27 cellular contexts compared by ENCODE assay signal in genomic region chr16:5479925-5480324, GRCh38.
"Had no signal": no experiment of that assay in that cellular context is flagged by ENCODE, and none has a peak within 500 bp of the region (broad histone marks: within the 10 kb centered on the region; RNA-seq: fewer than 3 reads in every experiment).

No MANE protein-coding gene starts in this region.

- H3K9me3 Mint-ChIP-seq: activated CD8-positive, alpha-beta T cell treated with anti-CD3 and anti-CD28 coated beads for 36 hours; activated naive CD4-positive, alpha-beta T cell treated with anti-CD3 and anti-CD28 coated beads, Interleukin-2, amount 10 ng/mL, durations not matched to agents 7 days and 5 days; activated naive CD8-positive, alpha-beta T cell treated with anti-CD3 and anti-CD28 coated beads for 36 hours; activated T-helper 2 cell treated with anti-CD3 and anti-CD28 coated beads, Interferon-gamma antibody, Interleukin-2, Interleukin-4, amounts not matched to agents 10 μg/mL and 5 μg/mL and 100 μg/mL, durations not matched to agents 14 hours and 24 hours and 36 hours had no signal

- H3K27me3 ChIP-seq: brain microvascular endothelial cell, cardiac muscle cell had no signal

- H3K4me3 ChIP-seq: cardiac muscle cell, SK-N-MC had no signal

- H3K4me3 Mint-ChIP-seq: activated CD8-positive, alpha-beta T cell treated with anti-CD3 and anti-CD28 coated beads for 36 hours; activated naive CD4-positive, alpha-beta T cell treated with anti-CD3 and anti-CD28 coated beads, Interleukin-2, amount 10 ng/mL, durations not matched to agents 7 days and 5 days; activated naive CD8-positive, alpha-beta T cell treated with anti-CD3 and anti-CD28 coated beads for 36 hours; activated T-cell treated with anti-CD3 and anti-CD28 coated beads, Interleukin-2, amount 50 U/mL, for 72 hours; T-cell had no signal

- H3K27ac ChIP-seq: brain microvascular endothelial cell, cardiac muscle cell, SK-N-MC had no signal

- H3K27ac Mint-ChIP-seq: activated CD8-positive, alpha-beta T cell treated with anti-CD3 and anti-CD28 coated beads for 36 hours; activated naive CD4-positive, alpha-beta T cell treated with anti-CD3 and anti-CD28 coated beads, Interleukin-2, amount 10 ng/mL, durations not matched to agents 7 days and 5 days; activated naive CD8-positive, alpha-beta T cell treated with anti-CD3 and anti-CD28 coated beads for 36 hours; activated T-cell treated with anti-CD3 and anti-CD28 coated beads, Interleukin-2, amount 50 U/mL, for 72 hours; activated T-helper 2 cell treated with anti-CD3 and anti-CD28 coated beads, Interferon-gamma antibody, Interleukin-2, Interleukin-4, amounts not matched to agents 10 μg/mL and 5 μg/mL and 100 μg/mL, durations not matched to agents 14 hours and 24 hours and 36 hours; T-cell had no signal

- H3K36me3 ChIP-seq: brain microvascular endothelial cell, cardiac muscle cell had no signal

- ATAC-seq: activated CD8-positive, alpha-beta T cell treated with anti-CD3 and anti-CD28 coated beads for 36 hours; activated T-cell treated with anti-CD3 and anti-CD28 coated beads, Interleukin-2, amount 50 U/mL, for 72 hours; Panc1; Right ventricle myocardium inferior; T-cell had no signal

- H3K36me3 Mint-ChIP-seq: activated naive CD4-positive, alpha-beta T cell treated with anti-CD3 and anti-CD28 coated beads, Interleukin-2, amount 10 ng/mL, durations not matched to agents 7 days and 5 days; activated naive CD8-positive, alpha-beta T cell treated with anti-CD3 and anti-CD28 coated beads for 36 hours; T-cell had no signal

- H3K4me1 Mint-ChIP-seq: activated naive CD4-positive, alpha-beta T cell treated with anti-CD3 and anti-CD28 coated beads, Interleukin-2, amount 10 ng/mL, durations not matched to agents 7 days and 5 days; activated naive CD8-positive, alpha-beta T cell treated with anti-CD3 and anti-CD28 coated beads for 36 hours; T-cell had no signal

- DNase-seq: activated CD4-positive, CD25-positive, alpha-beta regulatory T cell; activated CD8-positive, alpha-beta memory T cell treated with anti-CD3 and anti-CD28 coated beads, Interleukin-2, amount 50 U/mL, for 4 hours; activated CD8-positive, alpha-beta T cell treated with anti-CD3 and anti-CD28 coated beads for 36 hours; activated gamma-delta T cell treated with Interleukin-2 at 50 U/mL for 16 hours; activated naive CD4-positive, alpha-beta T cell treated with anti-CD3 and anti-CD28 coated beads, Interleukin-2, amount 10 ng/mL, durations not matched to agents 7 days and 5 days; activated naive CD8-positive, alpha-beta T cell treated with anti-CD3 and anti-CD28 coated beads for 36 hours; activated T-cell treated with anti-CD3 and anti-CD28 coated beads, Interleukin-2, amount 50 U/mL, for 72 hours; brain microvascular endothelial cell; Kasumi-1; NCI-H1105 treated with DMSO at 0.1 percent for 48 hours; NCI-H1436 treated with DMSO at 0.1 percent for 48 hours; NCI-H187; NCI-H2081; NCI-H345; NCI-H510A; NCI-H526 treated with DMSO at 0.1 percent for 48 hours; NCI-H82; OCI-M1; RPMI8226; T-cell; T-helper 2 cell; T1000 had no signal
